8 cellular contexts compared by ENCODE assay signal in the genomic region with DNA sequence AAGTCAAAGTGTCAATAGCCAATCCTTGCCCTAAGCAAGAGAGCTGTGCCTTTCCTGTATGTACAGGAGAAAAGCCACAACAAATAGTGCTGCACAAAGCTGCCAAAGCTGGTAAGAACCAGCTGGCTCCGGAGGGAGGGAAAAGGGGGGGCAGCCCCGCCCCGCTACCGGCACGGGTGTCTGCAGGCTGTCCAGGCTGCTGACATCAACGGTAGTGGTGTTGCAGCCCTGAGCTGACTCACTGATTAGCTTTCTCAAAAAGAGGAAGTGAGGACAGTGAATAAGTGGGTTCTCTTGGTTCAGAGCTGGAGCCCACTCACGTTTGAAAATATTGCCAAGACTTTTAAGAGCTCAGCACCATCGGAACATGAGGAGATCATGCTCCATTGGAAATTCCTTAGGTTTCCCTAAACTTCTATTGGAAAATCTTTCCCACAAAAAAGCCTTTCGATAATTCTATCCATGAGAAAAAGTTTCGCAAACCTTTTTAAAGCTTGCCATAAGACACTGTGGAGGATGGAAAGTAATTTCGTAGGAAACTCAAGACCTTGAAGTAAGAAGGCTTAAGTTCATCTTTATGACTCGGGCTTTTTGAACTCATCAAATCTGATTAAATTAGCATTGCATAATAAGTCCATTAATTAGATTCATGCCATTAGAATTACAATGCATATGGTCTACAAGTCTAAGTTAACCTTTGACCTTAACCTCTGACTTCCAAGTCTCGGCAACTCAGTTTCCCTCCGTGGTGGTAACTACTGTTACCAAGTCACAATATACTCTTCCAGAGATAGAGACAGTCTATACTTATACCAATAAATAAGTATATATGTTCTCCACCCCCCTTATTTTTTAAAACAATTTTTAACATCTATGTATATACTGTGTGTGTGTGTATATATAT.
DNase-seq lines count a peak whose midpoint lies in the region; ATAC-seq lines count a peak whose summit lies in the region.

No MANE protein-coding gene starts in this region.

- H3K4me3 Mint-ChIP-seq in activated naive CD8-positive, alpha-beta T cell, result peak overlapping the region; percentile 42

- peaks cover 44% of the 10 kb centered on the region for H3K4me1 Mint-ChIP-seq in activated naive CD8-positive, alpha-beta T cell (ENCODE audit: low read depth)

- H3K9me3 Mint-ChIP-seq in activated naive CD8-positive, alpha-beta T cell (ENCODE audit: low read depth), result no peaks in the 10 kb centered on the region

- peak overlapping the region; percentile 29 for H3K4me3 ChIP-seq in Jurkat, Clone E6-1 (ENCODE audit: low read length)

- in situ Hi-C loops in G401 (cut with HindIII; ENCODE audit: low sequenced_read_pairs), result no loop called here

- peak overlapping the region; percentile 31 for H3K27ac Mint-ChIP-seq in activated naive CD8-positive, alpha-beta T cell

- no peaks in the 10 kb centered on the region for H3K27me3 Mint-ChIP-seq in activated naive CD8-positive, alpha-beta T cell

- no peaks in the 10 kb centered on the region for H3K36me3 Mint-ChIP-seq in activated naive CD8-positive, alpha-beta T cell

- DNase-seq in G401 (ENCODE audit: low spot score), result peak; percentile 95
- peak; percentile 96 for DNase-seq in Jurkat, Clone E6-1 (ENCODE audit: low read depth, low spot score)
- peak; percentile 71 to 85 for DNase-seq in SHP77 (lab: John Stamatoyannopoulos, UW)
- DNase-seq in Right ventricle myocardium superior, result peak; percentile 92
- peak; percentile 45 for DNase-seq in putamen (ENCODE audit: low spot score)
- DNase-seq in NK-92 treated with Interleukin-12 subunit alpha and Interleukin-12 subunit beta, amount 100 ng/mL, for 24 hours (lab: John Stamatoyannopoulos, UW), result no peak

- peak; percentile 97 for ATAC-seq in GM21825 (IDR thresholded peaks at IDR 0.05; ENCODE audit: unreplicated experiment)
- peak; percentile 96 for ATAC-seq in Right ventricle myocardium superior (ENCODE audit: poor library complexity)

- intact Hi-C loops in Right ventricle myocardium superior (cut with DNase I), result loop anchor here (5.0 to 10.0 kb wide), 2 partner anchors 65 to 98 kb away; a partner anchor contains a TSS
